Comparison of ENCODE assay signal across 8 cellular contexts in the genomic region with DNA sequence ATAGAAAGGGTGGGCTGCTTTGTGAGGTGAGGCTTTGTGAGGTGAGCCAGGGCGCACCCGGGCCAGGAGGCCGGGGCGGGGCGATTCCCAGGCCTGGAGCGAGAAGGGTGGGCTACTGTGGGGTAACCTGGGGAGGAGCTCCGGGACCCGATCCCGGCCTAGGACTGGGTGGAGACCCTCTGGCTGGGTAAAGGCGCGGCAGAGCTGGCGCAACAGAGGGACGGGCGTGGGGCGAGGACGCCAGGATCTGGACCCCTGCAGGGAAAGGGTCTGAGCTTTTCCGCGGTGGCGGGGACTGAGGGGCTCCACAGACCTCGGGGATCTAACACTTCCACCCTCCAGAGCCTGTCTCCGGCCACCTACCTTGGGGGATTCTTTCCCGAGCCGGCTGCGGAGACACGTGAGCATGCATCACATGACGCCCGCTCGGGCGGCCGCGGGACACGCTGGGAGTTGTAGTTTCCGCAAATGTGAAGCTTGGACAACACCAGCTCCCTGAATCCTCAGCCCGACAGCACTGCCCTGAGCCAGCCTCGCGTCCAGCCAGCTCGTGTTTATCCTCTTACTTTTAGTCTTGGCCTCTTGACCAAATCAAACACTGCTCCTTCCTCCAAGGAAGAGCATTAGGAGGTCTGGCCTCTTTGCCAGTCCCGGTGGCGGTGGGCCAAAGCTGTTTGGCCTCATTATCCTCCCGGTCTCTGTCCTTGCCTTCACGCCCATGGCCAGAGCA. TPM values are rescaled to one million over a fixed set of nuclear protein-coding genes. Genes with fewer than 3 reads are reported as not detected.
DNase-seq lines count a peak whose midpoint lies in the region; ATAC-seq lines count a peak whose summit lies in the region.

A gene with protein sequence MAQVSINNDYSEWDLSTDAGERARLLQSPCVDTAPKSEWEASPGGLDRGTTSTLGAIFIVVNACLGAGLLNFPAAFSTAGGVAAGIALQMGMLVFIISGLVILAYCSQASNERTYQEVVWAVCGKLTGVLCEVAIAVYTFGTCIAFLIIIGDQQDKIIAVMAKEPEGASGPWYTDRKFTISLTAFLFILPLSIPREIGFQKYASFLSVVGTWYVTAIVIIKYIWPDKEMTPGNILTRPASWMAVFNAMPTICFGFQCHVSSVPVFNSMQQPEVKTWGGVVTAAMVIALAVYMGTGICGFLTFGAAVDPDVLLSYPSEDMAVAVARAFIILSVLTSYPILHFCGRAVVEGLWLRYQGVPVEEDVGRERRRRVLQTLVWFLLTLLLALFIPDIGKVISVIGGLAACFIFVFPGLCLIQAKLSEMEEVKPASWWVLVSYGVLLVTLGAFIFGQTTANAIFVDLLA (minus strand): TSS at position 417 of the 730 bp plus-strand sequence. CDS start 4,644 bp downstream, outside the sequence.

- H3K27ac ChIP-seq in mesodermal cell (ENCODE audit: low read depth, low read length, severe bottlenecking), result peak within 1 kb of the TSS; percentile 72

- H3K4me1 ChIP-seq in mesodermal cell (ENCODE audit: control insufficient read depth, insufficient read depth, low read length, poor library complexity, severe bottlenecking), result peaks cover 6% of the 10 kb centered on the region

- peaks cover 16% of the 10 kb centered on the region for H3K36me3 ChIP-seq in mesodermal cell (ENCODE audit: control insufficient read depth, insufficient read depth, low read length)

- in situ Hi-C loops in endometrial microvascular endothelial cells (cut with HindIII; ENCODE audit: inconsistent ontology term, low pct_unique_long_range_greater_than_20kb, low sequenced_read_pairs), result no loop called here

- H3K9me3 ChIP-seq in mesodermal cell (ENCODE audit: control insufficient read depth, low read length), result no peaks in the 10 kb centered on the region

- ATAC-seq in GM19324 (IDR thresholded peaks at IDR 0.05; ENCODE audit: low FRiP score, unreplicated experiment), result peak; percentile 96
- ATAC-seq in HG03460 (IDR thresholded peaks at IDR 0.05; ENCODE audit: unreplicated experiment), result peak; percentile 99

- peak within 1 kb of the TSS; percentile 87 for H3K4me3 ChIP-seq in mesodermal cell (ENCODE audit: extremely low read depth, insufficient read depth, low read length, poor library complexity, severe bottlenecking)

- 7 to 11% methylated on average over 30 to 36 of the region's 41 CpGs for WGBS in mesodermal cell (ENCODE audit: insufficient coverage in 2 of 2), 2 experiments

- peak; percentile 83 for DNase-seq in CD1c-positive myeloid dendritic cell (ENCODE audit: extremely low spot score)
- peak; percentile 31 for DNase-seq in NOMO-1 treated with dmso at 0.1 percent for 144 hours (lab: John Stamatoyannopoulos, UW; ENCODE audit: unreplicated experiment)
- peak; percentile 14 for DNase-seq in activated CD8-positive, alpha-beta memory T cell treated with anti-CD3 and anti-CD28 coated beads, Interleukin-2, amount 50 U/mL, for 1 hour (ENCODE audit: extremely low read depth)
- DNase-seq in stimulated activated CD8-positive, alpha-beta memory T cell treated with anti-CD3 and anti-CD28 coated beads, Interleukin-15, amount 100 ng/mL, for 24 hours (ENCODE audit: low read depth), result peak; percentile 46

RNA-seq across cellular contexts. Expression of the gene that starts here (rescaled TPM):
- 26.2 TPM for total RNA-seq in endometrial microvascular endothelial cells (ENCODE audit: inconsistent ontology term)
- polyA plus RNA-seq in mesodermal cell (2013, experiment 1 of 2), result 17.7 TPM
- 16.5 TPM for polyA plus RNA-seq in mesodermal cell (2013, experiment 2 of 2)

Comparison
In these comparisons a context has a peak if more than half of its experiments do, and no peak if none do; other contexts are left out.
1. Peak in every context shown above with its lines: DNase-seq, ATAC-seq, H3K4me3 ChIP-seq and H3K27ac ChIP-seq.
2. DNase-seq: peak in every context shown above with its lines; median percentile 83 in CD1c-positive myeloid dendritic cell; 46 in stimulated activated CD8-positive, alpha-beta memory T cell treated with anti-CD3 and anti-CD28 coated beads, Interleukin-15, amount 100 ng/mL, for 24 hours; 31 in NOMO-1 treated with dmso at 0.1 percent for 144 hours; 14 in activated CD8-positive, alpha-beta memory T cell treated with anti-CD3 and anti-CD28 coated beads, Interleukin-2, amount 50 U/mL, for 1 hour.